Comparison of ENCODE assay signal across 1 cellular context in the genomic region with DNA sequence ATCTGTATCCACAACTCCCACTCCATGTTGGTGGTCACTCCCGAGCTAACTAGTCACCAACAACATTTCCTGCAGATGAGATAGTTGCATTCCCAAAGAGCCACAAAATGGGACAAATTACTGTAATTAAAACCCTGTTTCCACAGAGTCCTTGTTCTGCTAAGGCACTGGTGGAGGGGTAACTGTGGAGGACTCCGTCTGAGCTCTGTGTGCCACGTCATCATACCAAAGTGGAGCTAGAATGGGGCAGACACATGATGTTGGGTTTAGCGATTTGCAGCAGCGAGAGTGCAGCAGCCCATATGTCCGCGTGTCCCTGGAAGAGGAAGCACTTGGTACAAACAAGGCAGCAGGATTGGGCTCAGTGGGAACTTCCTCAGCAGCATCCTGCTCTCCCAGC.
TF ChIP-seq lines count a peak whose summit lies in the region.

No MANE protein-coding gene starts in this region.

TF ChIP-seq in GM23338, 12 proteins besides CTCF, POLR2A, EP300 and RAD21 (continued from another document):
- TF ChIP-seq, protein P1, sequence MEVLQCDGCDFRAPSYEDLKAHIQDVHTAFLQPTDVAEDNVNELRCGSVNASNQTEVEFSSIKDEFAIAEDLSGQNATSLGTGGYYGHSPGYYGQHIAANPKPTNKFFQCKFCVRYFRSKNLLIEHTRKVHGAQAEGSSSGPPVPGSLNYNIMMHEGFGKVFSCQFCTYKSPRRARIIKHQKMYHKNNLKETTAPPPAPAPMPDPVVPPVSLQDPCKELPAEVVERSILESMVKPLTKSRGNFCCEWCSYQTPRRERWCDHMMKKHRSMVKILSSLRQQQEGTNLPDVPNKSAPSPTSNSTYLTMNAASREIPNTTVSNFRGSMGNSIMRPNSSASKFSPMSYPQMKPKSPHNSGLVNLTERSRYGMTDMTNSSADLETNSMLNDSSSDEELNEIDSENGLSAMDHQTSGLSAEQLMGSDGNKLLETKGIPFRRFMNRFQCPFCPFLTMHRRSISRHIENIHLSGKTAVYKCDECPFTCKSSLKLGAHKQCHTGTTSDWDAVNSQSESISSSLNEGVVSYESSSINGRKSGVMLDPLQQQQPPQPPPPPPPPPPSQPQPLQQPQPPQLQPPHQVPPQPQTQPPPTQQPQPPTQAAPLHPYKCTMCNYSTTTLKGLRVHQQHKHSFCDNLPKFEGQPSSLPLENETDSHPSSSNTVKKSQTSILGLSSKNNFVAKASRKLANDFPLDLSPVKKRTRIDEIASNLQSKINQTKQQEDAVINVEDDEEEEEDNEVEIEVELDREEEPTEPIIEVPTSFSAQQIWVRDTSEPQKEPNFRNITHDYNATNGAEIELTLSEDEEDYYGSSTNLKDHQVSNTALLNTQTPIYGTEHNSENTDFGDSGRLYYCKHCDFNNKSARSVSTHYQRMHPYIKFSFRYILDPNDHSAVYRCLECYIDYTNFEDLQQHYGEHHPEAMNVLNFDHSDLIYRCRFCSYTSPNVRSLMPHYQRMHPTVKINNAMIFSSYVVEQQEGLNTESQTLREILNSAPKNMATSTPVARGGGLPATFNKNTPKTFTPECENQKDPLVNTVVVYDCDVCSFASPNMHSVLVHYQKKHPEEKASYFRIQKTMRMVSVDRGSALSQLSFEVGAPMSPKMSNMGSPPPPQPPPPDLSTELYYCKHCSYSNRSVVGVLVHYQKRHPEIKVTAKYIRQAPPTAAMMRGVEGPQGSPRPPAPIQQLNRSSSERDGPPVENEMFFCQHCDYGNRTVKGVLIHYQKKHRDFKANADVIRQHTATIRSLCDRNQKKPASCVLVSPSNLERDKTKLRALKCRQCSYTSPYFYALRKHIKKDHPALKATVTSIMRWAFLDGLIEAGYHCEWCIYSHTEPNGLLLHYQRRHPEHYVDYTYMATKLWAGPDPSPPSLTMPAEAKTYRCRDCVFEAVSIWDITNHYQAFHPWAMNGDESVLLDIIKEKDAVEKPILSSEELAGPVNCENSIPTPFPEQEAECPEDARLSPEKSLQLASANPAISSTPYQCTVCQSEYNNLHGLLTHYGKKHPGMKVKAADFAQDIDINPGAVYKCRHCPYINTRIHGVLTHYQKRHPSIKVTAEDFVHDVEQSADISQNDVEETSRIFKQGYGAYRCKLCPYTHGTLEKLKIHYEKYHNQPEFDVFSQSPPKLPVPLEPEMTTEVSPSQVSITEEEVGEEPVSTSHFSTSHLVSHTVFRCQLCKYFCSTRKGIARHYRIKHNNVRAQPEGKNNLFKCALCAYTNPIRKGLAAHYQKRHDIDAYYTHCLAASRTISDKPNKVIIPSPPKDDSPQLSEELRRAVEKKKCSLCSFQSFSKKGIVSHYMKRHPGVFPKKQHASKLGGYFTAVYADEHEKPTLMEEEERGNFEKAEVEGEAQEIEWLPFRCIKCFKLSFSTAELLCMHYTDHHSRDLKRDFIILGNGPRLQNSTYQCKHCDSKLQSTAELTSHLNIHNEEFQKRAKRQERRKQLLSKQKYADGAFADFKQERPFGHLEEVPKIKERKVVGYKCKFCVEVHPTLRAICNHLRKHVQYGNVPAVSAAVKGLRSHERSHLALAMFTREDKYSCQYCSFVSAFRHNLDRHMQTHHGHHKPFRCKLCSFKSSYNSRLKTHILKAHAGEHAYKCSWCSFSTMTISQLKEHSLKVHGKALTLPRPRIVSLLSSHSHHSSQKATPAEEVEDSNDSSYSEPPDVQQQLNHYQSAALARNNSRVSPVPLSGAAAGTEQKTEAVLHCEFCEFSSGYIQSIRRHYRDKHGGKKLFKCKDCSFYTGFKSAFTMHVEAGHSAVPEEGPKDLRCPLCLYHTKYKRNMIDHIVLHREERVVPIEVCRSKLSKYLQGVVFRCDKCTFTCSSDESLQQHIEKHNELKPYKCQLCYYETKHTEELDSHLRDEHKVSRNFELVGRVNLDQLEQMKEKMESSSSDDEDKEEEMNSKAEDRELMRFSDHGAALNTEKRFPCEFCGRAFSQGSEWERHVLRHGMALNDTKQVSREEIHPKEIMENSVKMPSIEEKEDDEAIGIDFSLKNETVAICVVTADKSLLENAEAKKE (CRISPR knock-in tag; IDR thresholded peaks at IDR 0.05) = no peak
- TF ChIP-seq JUNB (IDR thresholded peaks at IDR 0.05; ENCODE audit: unreplicated experiment) = no peak
- TF ChIP-seq POLR2AphosphoS5 (IDR thresholded peaks at IDR 0.05; ENCODE audit: low read depth) = no peak
- TF ChIP-seq NANOG (IDR thresholded peaks at IDR 0.05; ENCODE audit: borderline replicate concordance) = no peak
- no peak for TF ChIP-seq EZH2phosphoT487 (IDR thresholded peaks at IDR 0.05; ENCODE audit: unreplicated experiment)
